ENCODE assay signal across 1 cellular context in genomic region chr3:141312359-141313090, GRCh38.
A peak's percentile ranks its signal among the peaks of the same experiment; 100 is the strongest.
TF ChIP-seq lines count a peak whose summit lies in the region.

No MANE protein-coding gene starts in this region.

TF ChIP-seq in K562, 482 proteins besides CTCF, POLR2A, EP300 and RAD21 (continued from another document and continues in another):
- no peak for TF ChIP-seq MEF2A (IDR thresholded peaks at IDR 0.05; ENCODE audit: control insufficient read depth, low read depth, low read length)
- TF ChIP-seq DNMT1 (IDR thresholded peaks at IDR 0.05): no peak
- TF ChIP-seq TRIM28 (IDR thresholded peaks at IDR 0.05): no peak
- peak; percentile 94 for TF ChIP-seq ZNF785 (CRISPR knock-in tag; IDR thresholded peaks at IDR 0.05)
- TF ChIP-seq, protein P1, sequence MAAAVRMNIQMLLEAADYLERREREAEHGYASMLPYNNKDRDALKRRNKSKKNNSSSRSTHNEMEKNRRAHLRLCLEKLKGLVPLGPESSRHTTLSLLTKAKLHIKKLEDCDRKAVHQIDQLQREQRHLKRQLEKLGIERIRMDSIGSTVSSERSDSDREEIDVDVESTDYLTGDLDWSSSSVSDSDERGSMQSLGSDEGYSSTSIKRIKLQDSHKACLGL (CRISPR knock-in tag; IDR thresholded peaks at IDR 0.05; ENCODE audit: borderline replicate concordance, poor library complexity, severe bottlenecking): peak; percentile 98
- peak; percentile 98 for TF ChIP-seq ZNF695 (CRISPR knock-in tag; IDR thresholded peaks at IDR 0.05)
- TF ChIP-seq DIDO1 (tag; IDR thresholded peaks at IDR 0.05; ENCODE audit: low read depth): peak; percentile 99
- peak; percentile 43; the same call in 1 of the 2 replicates for TF ChIP-seq TOE1 (IDR thresholded peaks at IDR 0.05; ENCODE audit: borderline replicate concordance)
- TF ChIP-seq TOE1 (CRISPR knock-in tag; IDR thresholded peaks at IDR 0.05; ENCODE audit: borderline replicate concordance, low read depth): no peak
- no peak for TF ChIP-seq BRCA1 (IDR thresholded peaks at IDR 0.05)
- TF ChIP-seq BRCA1 (CRISPR knock-in tag; IDR thresholded peaks at IDR 0.05): no peak
- TF ChIP-seq SMAD3 (CRISPR knock-in tag; conservative IDR thresholded peaks at IDR 0.05): peak; percentile 100
- TF ChIP-seq EHMT2 (IDR thresholded peaks at IDR 0.05): peak; percentile 6; the same call in 1 of the 2 replicates
- no peak for TF ChIP-seq PCBP1 (IDR thresholded peaks at IDR 0.05; ENCODE audit: low read depth, low read length, poor library complexity, severe bottlenecking)
- TF ChIP-seq PHTF2 (CRISPR knock-in tag; IDR thresholded peaks at IDR 0.05): peak; percentile 97
- TF ChIP-seq, protein P2, sequence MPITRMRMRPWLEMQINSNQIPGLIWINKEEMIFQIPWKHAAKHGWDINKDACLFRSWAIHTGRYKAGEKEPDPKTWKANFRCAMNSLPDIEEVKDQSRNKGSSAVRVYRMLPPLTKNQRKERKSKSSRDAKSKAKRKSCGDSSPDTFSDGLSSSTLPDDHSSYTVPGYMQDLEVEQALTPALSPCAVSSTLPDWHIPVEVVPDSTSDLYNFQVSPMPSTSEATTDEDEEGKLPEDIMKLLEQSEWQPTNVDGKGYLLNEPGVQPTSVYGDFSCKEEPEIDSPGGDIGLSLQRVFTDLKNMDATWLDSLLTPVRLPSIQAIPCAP (CRISPR knock-in tag; IDR thresholded peaks at IDR 0.05; ENCODE audit: borderline replicate concordance): no peak
- TF ChIP-seq USF2 (CRISPR knock-in tag; IDR thresholded peaks at IDR 0.05): no peak
- TF ChIP-seq COPS2 (conservative IDR thresholded peaks at IDR 0.05): no peak
- peak; percentile 93 for TF ChIP-seq ZNF707 (CRISPR knock-in tag; conservative IDR thresholded peaks at IDR 0.05)
- TF ChIP-seq MCM5 (IDR thresholded peaks at IDR 0.05; ENCODE audit: low read depth): no peak
- peak; percentile 99 for TF ChIP-seq ZNF41 (CRISPR knock-in tag; conservative IDR thresholded peaks at IDR 0.05)
- peak; percentile 68; the same call in 1 of the 2 replicates for TF ChIP-seq ZBTB7A (IDR thresholded peaks at IDR 0.05; ENCODE audit: borderline replicate concordance, control insufficient read depth, low read depth, low read length)
- TF ChIP-seq BHLHE40 (IDR thresholded peaks at IDR 0.05; ENCODE audit: low read length): no peak
- no peak for TF ChIP-seq MAFF (IDR thresholded peaks at IDR 0.05; ENCODE audit: low read length)
- TF ChIP-seq ZNF398 (CRISPR knock-in tag; IDR thresholded peaks at IDR 0.05): peak; percentile 98
- peak; percentile 98 for TF ChIP-seq CLOCK (CRISPR knock-in tag; IDR thresholded peaks at IDR 0.05; ENCODE audit: borderline replicate concordance)
- no peak; the same call in 1 of the 2 replicates for TF ChIP-seq HMBOX1 (IDR thresholded peaks at IDR 0.05)
- TF ChIP-seq KAT7 (CRISPR knock-in tag; IDR thresholded peaks at IDR 0.05; ENCODE audit: borderline replicate concordance): no peak
- no peak for TF ChIP-seq PURB (CRISPR knock-in tag; IDR thresholded peaks at IDR 0.05; ENCODE audit: low read depth)
- no peak for TF ChIP-seq HNRNPK (IDR thresholded peaks at IDR 0.05; ENCODE audit: low read depth, low read length, poor library complexity, severe bottlenecking)
- no peak for TF ChIP-seq MAFK (IDR thresholded peaks at IDR 0.05; ENCODE audit: low read length)
- TF ChIP-seq STAT5B (CRISPR knock-in tag; IDR thresholded peaks at IDR 0.05): peak; percentile 91
- TF ChIP-seq, protein P3, sequence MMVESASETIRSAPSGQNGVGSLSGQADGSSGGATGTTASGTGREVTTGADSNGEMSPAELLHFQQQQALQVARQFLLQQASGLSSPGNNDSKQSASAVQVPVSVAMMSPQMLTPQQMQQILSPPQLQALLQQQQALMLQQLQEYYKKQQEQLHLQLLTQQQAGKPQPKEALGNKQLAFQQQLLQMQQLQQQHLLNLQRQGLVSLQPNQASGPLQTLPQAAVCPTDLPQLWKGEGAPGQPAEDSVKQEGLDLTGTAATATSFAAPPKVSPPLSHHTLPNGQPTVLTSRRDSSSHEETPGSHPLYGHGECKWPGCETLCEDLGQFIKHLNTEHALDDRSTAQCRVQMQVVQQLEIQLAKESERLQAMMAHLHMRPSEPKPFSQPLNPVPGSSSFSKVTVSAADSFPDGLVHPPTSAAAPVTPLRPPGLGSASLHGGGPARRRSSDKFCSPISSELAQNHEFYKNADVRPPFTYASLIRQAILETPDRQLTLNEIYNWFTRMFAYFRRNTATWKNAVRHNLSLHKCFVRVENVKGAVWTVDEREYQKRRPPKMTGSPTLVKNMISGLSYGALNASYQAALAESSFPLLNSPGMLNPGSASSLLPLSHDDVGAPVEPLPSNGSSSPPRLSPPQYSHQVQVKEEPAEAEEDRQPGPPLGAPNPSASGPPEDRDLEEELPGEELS (CRISPR knock-in tag; IDR thresholded peaks at IDR 0.05; ENCODE audit: borderline replicate concordance): no peak
- TF ChIP-seq, protein P4, sequence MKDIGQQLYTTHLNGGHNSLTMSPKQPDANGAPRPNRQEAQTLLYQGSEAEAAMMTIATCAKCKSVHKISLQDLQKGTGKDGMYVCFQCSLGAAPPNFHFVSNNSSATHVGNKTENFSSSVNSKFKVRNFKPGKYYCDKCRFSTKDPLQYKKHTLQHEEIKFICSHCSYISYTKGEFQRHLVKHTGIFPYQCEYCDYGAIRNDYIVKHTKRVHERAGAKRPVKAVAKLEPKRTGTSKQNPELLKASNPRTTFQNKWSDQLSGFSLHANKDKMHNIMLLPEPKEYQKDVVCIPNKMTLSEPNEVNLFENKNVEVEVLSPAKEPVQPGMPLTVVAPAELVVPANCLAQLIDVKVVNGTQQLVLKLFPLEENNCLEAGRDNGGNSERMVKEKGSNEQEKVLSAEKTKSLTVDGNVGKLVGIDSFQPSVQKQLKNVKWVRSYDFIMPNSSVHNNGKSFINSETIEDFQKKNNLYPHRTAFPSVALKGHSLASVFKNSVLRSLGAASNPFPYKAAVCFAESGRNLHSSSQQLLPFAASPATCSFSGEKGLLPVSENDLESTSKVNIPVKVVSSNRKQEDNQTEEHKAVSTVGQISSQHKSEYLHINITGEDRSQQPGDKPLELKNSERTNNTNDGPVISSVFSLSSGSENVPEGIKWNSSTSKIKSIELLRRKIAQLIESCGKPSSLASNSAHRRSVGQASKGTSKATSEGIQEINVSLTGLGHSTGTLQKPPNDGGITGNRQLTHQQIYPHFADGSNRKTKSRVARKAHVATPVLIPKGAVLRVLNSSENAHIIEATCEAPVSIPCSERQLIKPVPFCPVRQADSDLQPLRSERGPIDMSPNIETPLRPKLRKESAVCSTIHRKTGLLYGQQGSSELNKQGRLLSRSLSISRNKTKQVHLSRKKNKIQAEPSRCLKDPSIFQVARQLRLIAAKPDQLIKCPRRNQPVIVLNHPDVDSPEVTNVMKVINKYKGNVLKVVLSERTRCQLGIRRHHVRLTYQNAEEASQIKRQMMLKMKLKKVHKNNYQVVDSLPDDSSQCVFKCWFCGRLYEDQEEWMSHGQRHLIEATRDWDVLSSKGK (CRISPR knock-in tag; IDR thresholded peaks at IDR 0.05): peak; percentile 90
- TF ChIP-seq KAT2B (IDR thresholded peaks at IDR 0.05; ENCODE audit: low read depth, low read length): no peak
- TF ChIP-seq, protein P5, sequence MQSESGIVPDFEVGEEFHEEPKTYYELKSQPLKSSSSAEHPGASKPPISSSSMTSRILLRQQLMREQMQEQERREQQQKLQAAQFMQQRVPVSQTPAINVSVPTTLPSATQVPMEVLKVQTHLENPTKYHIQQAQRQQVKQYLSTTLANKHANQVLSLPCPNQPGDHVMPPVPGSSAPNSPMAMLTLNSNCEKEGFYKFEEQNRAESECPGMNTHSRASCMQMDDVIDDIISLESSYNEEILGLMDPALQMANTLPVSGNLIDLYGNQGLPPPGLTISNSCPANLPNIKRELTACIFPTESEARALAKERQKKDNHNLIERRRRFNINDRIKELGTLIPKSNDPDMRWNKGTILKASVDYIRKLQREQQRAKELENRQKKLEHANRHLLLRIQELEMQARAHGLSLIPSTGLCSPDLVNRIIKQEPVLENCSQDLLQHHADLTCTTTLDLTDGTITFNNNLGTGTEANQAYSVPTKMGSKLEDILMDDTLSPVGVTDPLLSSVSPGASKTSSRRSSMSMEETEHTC (IDR thresholded peaks at IDR 0.05): no peak
- no peak for TF ChIP-seq MCM3 (IDR thresholded peaks at IDR 0.05)
- TF ChIP-seq ADNP (tag; IDR thresholded peaks at IDR 0.05): peak; percentile 60; the same call in 1 of the 2 replicates
- peak; percentile 54; the same call in 1 of the 2 replicates for TF ChIP-seq MYC (IDR thresholded peaks at IDR 0.05; ENCODE audit: low read depth, low read length)
- peak; percentile 100 for TF ChIP-seq MYC (CRISPR knock-in tag; IDR thresholded peaks at IDR 0.05; ENCODE audit: borderline replicate concordance, low read depth)
- TF ChIP-seq SMAD1 (IDR thresholded peaks at IDR 0.05; ENCODE audit: low read depth, low read length, partially characterized antibody): no peak
- TF ChIP-seq, protein P6, sequence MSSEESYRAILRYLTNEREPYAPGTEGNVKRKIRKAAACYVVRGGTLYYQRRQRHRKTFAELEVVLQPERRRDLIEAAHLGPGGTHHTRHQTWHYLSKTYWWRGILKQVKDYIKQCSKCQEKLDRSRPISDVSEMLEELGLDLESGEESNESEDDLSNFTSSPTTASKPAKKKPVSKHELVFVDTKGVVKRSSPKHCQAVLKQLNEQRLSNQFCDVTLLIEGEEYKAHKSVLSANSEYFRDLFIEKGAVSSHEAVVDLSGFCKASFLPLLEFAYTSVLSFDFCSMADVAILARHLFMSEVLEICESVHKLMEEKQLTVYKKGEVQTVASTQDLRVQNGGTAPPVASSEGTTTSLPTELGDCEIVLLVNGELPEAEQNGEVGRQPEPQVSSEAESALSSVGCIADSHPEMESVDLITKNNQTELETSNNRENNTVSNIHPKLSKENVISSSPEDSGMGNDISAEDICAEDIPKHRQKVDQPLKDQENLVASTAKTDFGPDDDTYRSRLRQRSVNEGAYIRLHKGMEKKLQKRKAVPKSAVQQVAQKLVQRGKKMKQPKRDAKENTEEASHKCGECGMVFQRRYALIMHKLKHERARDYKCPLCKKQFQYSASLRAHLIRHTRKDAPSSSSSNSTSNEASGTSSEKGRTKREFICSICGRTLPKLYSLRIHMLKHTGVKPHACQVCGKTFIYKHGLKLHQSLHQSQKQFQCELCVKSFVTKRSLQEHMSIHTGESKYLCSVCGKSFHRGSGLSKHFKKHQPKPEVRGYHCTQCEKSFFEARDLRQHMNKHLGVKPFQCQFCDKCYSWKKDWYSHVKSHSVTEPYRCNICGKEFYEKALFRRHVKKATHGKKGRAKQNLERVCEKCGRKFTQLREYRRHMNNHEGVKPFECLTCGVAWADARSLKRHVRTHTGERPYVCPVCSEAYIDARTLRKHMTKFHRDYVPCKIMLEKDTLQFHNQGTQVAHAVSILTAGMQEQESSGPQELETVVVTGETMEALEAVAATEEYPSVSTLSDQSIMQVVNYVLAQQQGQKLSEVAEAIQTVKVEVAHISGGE (CRISPR knock-in tag; IDR thresholded peaks at IDR 0.05): peak in 1 of 3 experiments; percentile 91; a peak in 4 of 6 replicates
